Comparison of ENCODE assay signal across 10 cellular contexts in genomic region chr12:113075137-113075683, GRCh38. TPM values are rescaled to one million over a fixed set of nuclear protein-coding genes. Genes with fewer than 3 reads are reported as not detected.
A peak's percentile ranks its signal among the peaks of the same experiment; 100 is the strongest.
DNase-seq lines count a peak whose midpoint lies in the region; ATAC-seq lines count a peak whose summit lies in the region.
"Had no signal": no experiment of that assay in that cellular context is flagged by ENCODE, and none has a peak within 500 bp of the region (broad histone marks: within the 10 kb centered on the region; RNA-seq: fewer than 3 reads in every experiment).

No MANE protein-coding gene starts in this region.

- no peaks in the 10 kb centered on the region for H3K36me3 Mint-ChIP-seq in activated T-helper 2 cell treated with anti-CD3 and anti-CD28 coated beads, Interferon-gamma antibody, Interleukin-2, Interleukin-4, amounts not matched to agents 10 μg/mL and 5 μg/mL and 100 μg/mL, durations not matched to agents 14 hours and 24 hours and 36 hours (ENCODE audit: low read depth)

- intact Hi-C loops in activated T-helper 2 cell treated with anti-CD3 and anti-CD28 coated beads, Interferon-gamma antibody, Interleukin-2, Interleukin-4, amounts not matched to agents 10 μg/mL and 5 μg/mL and 100 μg/mL, durations not matched to agents 14 hours and 24 hours and 36 hours (cut with micrococcal nuclease): no loop called here

- no peak for DNase-seq in activated gamma-delta T cell (lab: John Stamatoyannopoulos, UW)
- no peak for DNase-seq in SW 1271 (lab: John Stamatoyannopoulos, UW)
- no peak for DNase-seq in activated CD8-positive, alpha-beta memory T cell treated with anti-CD3 and anti-CD28 coated beads for 24 hours
- DNase-seq in activated T-helper 2 cell treated with anti-CD3 and anti-CD28 coated beads, Interferon-gamma antibody, Interleukin-2, Interleukin-4, amounts not matched to agents 10 μg/mL and 5 μg/mL and 100 μg/mL, durations not matched to agents 14 hours and 24 hours and 36 hours (ENCODE audit: low spot score): no peak
- DNase-seq: HCEC 1CT, NCI-H526 had no signal

- no peaks in the 10 kb centered on the region for H3K9me3 Mint-ChIP-seq in activated T-helper 2 cell treated with anti-CD3 and anti-CD28 coated beads, Interferon-gamma antibody, Interleukin-2, Interleukin-4, amounts not matched to agents 10 μg/mL and 5 μg/mL and 100 μg/mL, durations not matched to agents 14 hours and 24 hours and 36 hours

- ATAC-seq in GM18508 (IDR thresholded peaks at IDR 0.05; ENCODE audit: insufficient read depth, unreplicated experiment): peak; percentile 86
- ATAC-seq in GM19468 (IDR thresholded peaks at IDR 0.05; ENCODE audit: extremely low read depth, unreplicated experiment): peak; percentile 83
- peak; percentile 85 for ATAC-seq in HG03108 (IDR thresholded peaks at IDR 0.05; ENCODE audit: unreplicated experiment)
- ATAC-seq in esophagus mucosa: peak; percentile 41

- H3K27me3 Mint-ChIP-seq in activated T-helper 2 cell treated with anti-CD3 and anti-CD28 coated beads, Interferon-gamma antibody, Interleukin-2, Interleukin-4, amounts not matched to agents 10 μg/mL and 5 μg/mL and 100 μg/mL, durations not matched to agents 14 hours and 24 hours and 36 hours (ENCODE audit: low read depth): no peaks in the 10 kb centered on the region

- H3K27ac Mint-ChIP-seq in activated T-helper 2 cell treated with anti-CD3 and anti-CD28 coated beads, Interferon-gamma antibody, Interleukin-2, Interleukin-4, amounts not matched to agents 10 μg/mL and 5 μg/mL and 100 μg/mL, durations not matched to agents 14 hours and 24 hours and 36 hours: no peak overlapping the region

- H3K4me3 Mint-ChIP-seq in activated T-helper 2 cell treated with anti-CD3 and anti-CD28 coated beads, Interferon-gamma antibody, Interleukin-2, Interleukin-4, amounts not matched to agents 10 μg/mL and 5 μg/mL and 100 μg/mL, durations not matched to agents 14 hours and 24 hours and 36 hours (ENCODE audit: low read depth): no peak overlapping the region

- no peaks in the 10 kb centered on the region for H3K4me1 Mint-ChIP-seq in activated T-helper 2 cell treated with anti-CD3 and anti-CD28 coated beads, Interferon-gamma antibody, Interleukin-2, Interleukin-4, amounts not matched to agents 10 μg/mL and 5 μg/mL and 100 μg/mL, durations not matched to agents 14 hours and 24 hours and 36 hours (ENCODE audit: low read depth)

RNA-seq across cellular contexts. Expression of gene DTX1, which starts 18.7 kb away (rescaled TPM):
- 0.68 TPM for total RNA-seq in esophagus mucosa
- 0.16 TPM in 1 of 2 replicates, not detected in the other for total RNA-seq in activated T-helper 2 cell treated with anti-CD3 and anti-CD28 coated beads, Interferon-gamma antibody, Interleukin-2, Interleukin-4, amounts not matched to agents 10 μg/mL and 5 μg/mL and 100 μg/mL, durations not matched to agents 14 hours and 24 hours and 36 hours
